8 cellular contexts compared by ENCODE assay signal in genomic region chr6:7050911-7051779, GRCh38. TPM values are rescaled to one million over a fixed set of nuclear protein-coding genes. Genes with fewer than 3 reads are reported as not detected.
DNase-seq lines count a peak whose midpoint lies in the region; ATAC-seq, FAIRE-seq and TF ChIP-seq lines count a peak whose summit lies in the region.

No MANE protein-coding gene starts in this region.

- H3K27me3 ChIP-seq in SK-N-SH (ENCODE audit: insufficient read depth) = no peaks in the 10 kb centered on the region
- no peaks in the 10 kb centered on the region for H3K27me3 ChIP-seq in smooth muscle cell (ENCODE audit: low read depth)

- peak overlapping the region; percentile 47 to 51; a peak in 3 of 4 replicates for H3K4me3 ChIP-seq in SK-N-SH (ENCODE audit: low read depth in 2 of 2, low read length in 1 of 2)
- H3K4me3 ChIP-seq in smooth muscle cell = peak overlapping the region; percentile 60

- POLR2A ChIA-PET in SK-N-SH (lab: Yijun Ruan, JAX) = no interaction called here

- H3K79me2 ChIP-seq in SK-N-SH (ENCODE audit: insufficient read depth) (no peaks in the 10 kb centered on the region), smooth muscle cell (ENCODE audit: low read depth) (no peaks in the 10 kb centered on the region)

- H2AFZ ChIP-seq in SK-N-SH (ENCODE audit: low read depth) (peak overlapping the region; percentile 79; the same call in 1 of the 2 replicates), smooth muscle cell (ENCODE audit: low read depth) (peak overlapping the region; percentile 56)

- DNase-seq in GM13976 (ENCODE audit: low spot score) = peak; percentile 69
- no peak for DNase-seq in SK-N-SH
- peak; percentile 40 to 65 for DNase-seq in T47D (ENCODE audit: low read depth in 1 of 2, low spot score in 1 of 2)
- peak; percentile 61 for DNase-seq in iPS-NIHi7 (ENCODE audit: extremely low spot score)
- peak; percentile 50 for DNase-seq in smooth muscle cell (lab: John Stamatoyannopoulos, UW; ENCODE audit: unreplicated experiment)
- DNase-seq in D721Med (ENCODE audit: insufficient read length, low spot score) = no peak
- no peak for DNase-seq in putamen (ENCODE audit: low spot score)

- peak; percentile 49 for ATAC-seq in HG03432 (IDR thresholded peaks at IDR 0.05; ENCODE audit: unreplicated experiment)

- H3F3A ChIP-seq in SK-N-SH (replicated peaks; ENCODE audit: insufficient read depth) (no peaks in the 10 kb centered on the region), smooth muscle cell (ENCODE audit: low read depth) (peaks cover 4% of the 10 kb centered on the region)

- 51% methylated on average over 34 of the region's 67 CpGs for WGBS in SK-N-SH (ENCODE audit: low lambda C conversion rate)
- WGBS in smooth muscle cell (ENCODE audit: low lambda C conversion rate) = under 1% methylated on average over 57 of the region's 67 CpGs

- H3K27ac ChIP-seq in SK-N-SH (ENCODE audit: low read depth in 2 of 2, low read length in 1 of 2) (no peak overlapping the region), smooth muscle cell (ENCODE audit: low read depth) (peak overlapping the region; percentile 93)

- CTCF ChIA-PET in SK-N-SH (lab: Yijun Ruan, JAX) = no interaction called here

- no peak for FAIRE-seq in D721Med (lab: Jason Lieb, UNC)

- no peaks in the 10 kb centered on the region for H3K9me2 ChIP-seq in SK-N-SH

- TF ChIP-seq CTCF in GM13976 (IDR thresholded peaks at IDR 0.05; ENCODE audit: borderline replicate concordance, control extremely low read depth, extremely low read depth, insufficient read depth, missing control alignments) (no peak), SK-N-SH (IDR thresholded peaks at IDR 0.05) (no peak), smooth muscle cell (IDR thresholded peaks at IDR 0.05; ENCODE audit: borderline replicate concordance, insufficient read depth, poor library complexity, severe bottlenecking) (no peak), D721Med (IDR thresholded peaks at IDR 0.05; ENCODE audit: insufficient read depth, missing control alignments) (no peak)

- H3K4me2 ChIP-seq in SK-N-SH = peak overlapping the region; percentile 80; the same call in 1 of the 2 replicates
- peak overlapping the region; percentile 91 for H3K4me2 ChIP-seq in smooth muscle cell

- H3K4me1 ChIP-seq in SK-N-SH (ENCODE audit: control insufficient read depth in 1 of 2, insufficient read depth in 2 of 2, low read depth in 1 of 2, low read length in 1 of 2) (peaks cover 0 to 6% of the 10 kb centered on the region in 2 experiments; a peak in 1 of 4 replicates), smooth muscle cell (ENCODE audit: low read depth) (peaks cover 3% of the 10 kb centered on the region)

- no peak for TF ChIP-seq RAD21 in SK-N-SH (IDR thresholded peaks at IDR 0.05; ENCODE audit: low read length)

- TF ChIP-seq EP300 in SK-N-SH (IDR thresholded peaks at IDR 0.05; ENCODE audit: borderline replicate concordance in 1 of 2, low read depth in 1 of 2, low read length in 1 of 2) = no peak

- in situ Hi-C loops in GM13976 (cut with MboI; ENCODE audit: low sequenced_read_pairs, unreplicated experiment) (no loop called here), T47D (cut with HindIII; ENCODE audit: low pct_unique_long_range_greater_than_20kb, low sequenced_read_pairs) (no loop called here)

- no peaks in the 10 kb centered on the region for H3K9me3 ChIP-seq in SK-N-SH
- H3K9me3 ChIP-seq in smooth muscle cell (replicated peaks; ENCODE audit: low read depth) = no peaks in the 10 kb centered on the region

- H4K20me1 ChIP-seq in SK-N-SH (ENCODE audit: insufficient read depth) (no peaks in the 10 kb centered on the region), smooth muscle cell (ENCODE audit: low read depth) (no peaks in the 10 kb centered on the region)

- H3K36me3 ChIP-seq in SK-N-SH (replicated peaks in 1 of 2; ENCODE audit: control insufficient read depth in 1 of 2, insufficient read depth in 2 of 2, low read length in 1 of 2) = no peaks in the 10 kb centered on the region
- H3K36me3 ChIP-seq in smooth muscle cell (ENCODE audit: low read depth) = no peaks in the 10 kb centered on the region

- no peak overlapping the region for H3K9ac ChIP-seq in SK-N-SH
- H3K9ac ChIP-seq in smooth muscle cell (ENCODE audit: low read depth) = peak overlapping the region; percentile 83

TF ChIP-seq in SK-N-SH, 30 proteins besides CTCF, POLR2A, EP300 and RAD21:
- no peak for TF ChIP-seq SMC3 (IDR thresholded peaks at IDR 0.05; ENCODE audit: low read depth, low read length)

RNA-seq across cellular contexts. Expression of gene RREB1, which starts 56.6 kb away (rescaled TPM):
- polyA plus RNA-seq in SK-N-SH (2012; rRNA removed) (1.5 and 2.0 TPM in 2 replicates), smooth muscle cell (13.2 and 17.7 TPM in 2 replicates)
- 1.2 and 1.6 TPM in 2 replicates for polyA plus RNA-seq in SK-N-SH (2012; cell fraction: cytosol; rRNA removed)
- polyA plus RNA-seq in SK-N-SH (2012; cell fraction: nucleus; rRNA removed) = 7.5 and 8.0 TPM in 2 replicates
- 19.8 and 26.1 TPM in 2 replicates for total RNA-seq in smooth muscle cell

Comparison
In these comparisons a context has a peak if more than half of its experiments do, and no peak if none do; other contexts are left out.
1. DNase-seq: peak in GM13976 (single experiment), T47D (2 of 2), iPS-NIHi7 (single experiment) and smooth muscle cell (single experiment); none in SK-N-SH (single experiment), D721Med (single experiment) and putamen (single experiment).